Comparison of ENCODE assay signal across 9 cellular contexts in the genomic region with DNA sequence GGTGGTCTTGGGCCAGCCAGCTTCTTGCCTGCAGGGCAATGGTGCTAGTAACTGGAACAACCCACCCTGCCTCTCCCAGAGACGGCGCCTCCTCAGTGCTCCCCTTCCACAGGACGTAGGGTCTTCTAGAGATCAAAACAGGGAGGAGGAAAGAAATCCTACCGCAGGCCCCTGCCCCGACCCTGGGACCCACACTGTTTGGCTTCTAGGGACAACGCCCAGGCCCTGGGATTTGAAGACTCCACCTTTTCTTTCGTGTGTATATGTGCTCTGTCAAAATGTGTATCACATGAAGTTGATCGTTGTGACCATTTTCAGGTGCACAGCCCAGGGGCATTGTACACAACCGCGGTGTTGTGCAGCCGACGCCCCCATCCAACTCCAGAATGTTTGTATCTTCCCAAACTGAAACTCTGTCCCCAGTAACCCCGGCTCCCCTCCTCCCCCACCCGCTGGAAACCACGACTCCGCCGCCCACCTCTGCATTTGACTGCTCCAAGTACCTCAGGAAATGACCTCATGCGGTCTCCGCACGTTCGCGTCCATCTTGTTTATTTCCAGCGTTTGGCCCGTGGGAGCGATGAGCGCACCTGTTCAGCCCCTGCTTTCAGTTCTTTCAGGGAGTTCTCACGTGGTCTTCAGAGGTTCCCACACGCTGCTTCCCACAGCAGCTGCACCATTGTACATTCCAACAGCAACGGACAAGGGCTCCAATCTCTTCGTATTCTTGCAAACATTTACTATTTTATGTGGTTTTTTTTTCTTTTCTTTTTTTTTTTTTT. TPM values are rescaled to one million over a fixed set of nuclear protein-coding genes. Genes with fewer than 3 reads are reported as not detected.
A peak's percentile ranks its signal among the peaks of the same experiment; 100 is the strongest.
DNase-seq lines count a peak whose midpoint lies in the region; ATAC-seq and TF ChIP-seq lines count a peak whose summit lies in the region.
"Had no signal": no experiment of that assay in that cellular context is flagged by ENCODE, and none has a peak within 500 bp of the region (broad histone marks: within the 10 kb centered on the region; RNA-seq: fewer than 3 reads in every experiment).

No MANE protein-coding gene starts in this region.

- H3K27ac Mint-ChIP-seq in activated T-helper 2 cell treated with anti-CD3 and anti-CD28 coated beads, Interferon-gamma antibody, Interleukin-2, Interleukin-4, amounts not matched to agents 10 μg/mL and 5 μg/mL and 100 μg/mL, durations not matched to agents 14 hours and 24 hours and 36 hours: peak overlapping the region; percentile 31
- H3K27ac Mint-ChIP-seq in neural progenitor cell: no peak overlapping the region

- H4K20me1 ChIP-seq in neural progenitor cell (ENCODE audit: low read depth): peaks cover 33% of the 10 kb centered on the region

- no peak overlapping the region for H2AFZ ChIP-seq in neural progenitor cell (replicated peaks)

- peaks cover 72% of the 10 kb centered on the region for H3K27me3 Mint-ChIP-seq in activated T-helper 2 cell treated with anti-CD3 and anti-CD28 coated beads, Interferon-gamma antibody, Interleukin-2, Interleukin-4, amounts not matched to agents 10 μg/mL and 5 μg/mL and 100 μg/mL, durations not matched to agents 14 hours and 24 hours and 36 hours (ENCODE audit: low read depth)
- peaks cover 47% of the 10 kb centered on the region for H3K27me3 Mint-ChIP-seq in neural progenitor cell (ENCODE audit: insufficient read depth, low read depth)

- H3K9me3 Mint-ChIP-seq in activated T-helper 2 cell treated with anti-CD3 and anti-CD28 coated beads, Interferon-gamma antibody, Interleukin-2, Interleukin-4, amounts not matched to agents 10 μg/mL and 5 μg/mL and 100 μg/mL, durations not matched to agents 14 hours and 24 hours and 36 hours: peaks cover 19% of the 10 kb centered on the region
- peaks cover 21% of the 10 kb centered on the region for H3K9me3 Mint-ChIP-seq in neural progenitor cell

- H3K4me1 ChIP-seq in neural progenitor cell: peaks cover 21% of the 10 kb centered on the region

- H3K79me2 ChIP-seq in neural progenitor cell (ENCODE audit: low read depth): no peaks in the 10 kb centered on the region

- DNase-seq in NCI-H748 (lab: John Stamatoyannopoulos, UW; ENCODE audit: unreplicated experiment): peak; percentile 81
- DNase-seq in activated T-helper 2 cell treated with anti-CD3 and anti-CD28 coated beads, Interferon-gamma antibody, Interleukin-2, Interleukin-4, amounts not matched to agents 10 μg/mL and 5 μg/mL and 100 μg/mL, durations not matched to agents 14 hours and 24 hours and 36 hours (ENCODE audit: low spot score): peak; percentile 61
- no peak for DNase-seq in neural progenitor cell (ENCODE audit: low spot score)
- no peak for DNase-seq in midbrain (lab: John Stamatoyannopoulos, UW)
- DNase-seq in NCI-H1694 treated with DMSO at 0.1 percent for 48 hours (lab: John Stamatoyannopoulos, UW): no peak
- DNase-seq in HuH-7.5 (ENCODE audit: low spot score): no peak

- H3K4me3 ChIP-seq in neural progenitor cell: no peak overlapping the region
- H3K4me3 ChIP-seq: cardiac muscle cell had no signal

- H3K36me3 Mint-ChIP-seq in activated T-helper 2 cell treated with anti-CD3 and anti-CD28 coated beads, Interferon-gamma antibody, Interleukin-2, Interleukin-4, amounts not matched to agents 10 μg/mL and 5 μg/mL and 100 μg/mL, durations not matched to agents 14 hours and 24 hours and 36 hours (ENCODE audit: low read depth): peaks cover 17% of the 10 kb centered on the region
- peaks cover 5% of the 10 kb centered on the region for H3K36me3 Mint-ChIP-seq in neural progenitor cell

- intact Hi-C loops in activated T-helper 2 cell treated with anti-CD3 and anti-CD28 coated beads, Interferon-gamma antibody, Interleukin-2, Interleukin-4, amounts not matched to agents 10 μg/mL and 5 μg/mL and 100 μg/mL, durations not matched to agents 14 hours and 24 hours and 36 hours (cut with micrococcal nuclease): loop anchor here (1.0 to 10.0 kb wide), 4 partner anchors 38 to 535 kb away; a partner anchor contains a TSS

- no peaks in the 10 kb centered on the region for H3K36me3 ChIP-seq in neural progenitor cell
- H3K36me3 ChIP-seq: cardiac muscle cell had no signal

- H3K4me3 Mint-ChIP-seq in activated T-helper 2 cell treated with anti-CD3 and anti-CD28 coated beads, Interferon-gamma antibody, Interleukin-2, Interleukin-4, amounts not matched to agents 10 μg/mL and 5 μg/mL and 100 μg/mL, durations not matched to agents 14 hours and 24 hours and 36 hours (ENCODE audit: low read depth): peak overlapping the region; percentile 70
- peak overlapping the region; percentile 68 for H3K4me3 Mint-ChIP-seq in neural progenitor cell

- ATAC-seq in GM18868 (IDR thresholded peaks at IDR 0.05; ENCODE audit: unreplicated experiment) (peak; percentile 44), HG02885 (IDR thresholded peaks at IDR 0.05; ENCODE audit: poor library complexity, unreplicated experiment) (peak; percentile 63)

- peaks cover 30% of the 10 kb centered on the region for H3F3A ChIP-seq in neural progenitor cell (ENCODE audit: low read depth)

- H3K27ac ChIP-seq in neural progenitor cell: no peak overlapping the region
- H3K27ac ChIP-seq: cardiac muscle cell had no signal

- H3K27me3 ChIP-seq in neural progenitor cell: peaks cover 92% of the 10 kb centered on the region

- TF ChIP-seq CTCF in neural progenitor cell (IDR thresholded peaks at IDR 0.05): no peak

- peaks cover 5% of the 10 kb centered on the region for H3K9me3 ChIP-seq in neural progenitor cell (ENCODE audit: low read depth)

- no peak overlapping the region for H3K4me2 ChIP-seq in neural progenitor cell

- peaks cover 11% of the 10 kb centered on the region for H3K4me1 Mint-ChIP-seq in activated T-helper 2 cell treated with anti-CD3 and anti-CD28 coated beads, Interferon-gamma antibody, Interleukin-2, Interleukin-4, amounts not matched to agents 10 μg/mL and 5 μg/mL and 100 μg/mL, durations not matched to agents 14 hours and 24 hours and 36 hours (ENCODE audit: low read depth)
- H3K4me1 Mint-ChIP-seq in neural progenitor cell: peaks cover 23% of the 10 kb centered on the region

- no peak overlapping the region for H3K9ac ChIP-seq in neural progenitor cell

RNA-seq across cellular contexts. Expression of a gene that starts 3.4 kb away (rescaled TPM):
- total RNA-seq in activated T-helper 2 cell treated with anti-CD3 and anti-CD28 coated beads, Interferon-gamma antibody, Interleukin-2, Interleukin-4, amounts not matched to agents 10 μg/mL and 5 μg/mL and 100 μg/mL, durations not matched to agents 14 hours and 24 hours and 36 hours: not detected in 2 replicates
- 0.22 TPM in 1 of 2 replicates, not detected in the other for total RNA-seq in neural progenitor cell (ENCODE audit: low replicate concordance)
- total RNA-seq: cardiac muscle cell had no signal

RNA-seq across cellular contexts. Expression of a gene that starts 57.7 kb away (rescaled TPM):
- 20.2 and 21.4 TPM in 2 replicates for total RNA-seq in activated T-helper 2 cell treated with anti-CD3 and anti-CD28 coated beads, Interferon-gamma antibody, Interleukin-2, Interleukin-4, amounts not matched to agents 10 μg/mL and 5 μg/mL and 100 μg/mL, durations not matched to agents 14 hours and 24 hours and 36 hours
- total RNA-seq in neural progenitor cell (ENCODE audit: low replicate concordance): 0.17 and 0.74 TPM in 2 replicates

Comparison
In these comparisons a context has a peak if more than half of its experiments do, and no peak if none do; other contexts are left out.
1. DNase-seq: peak in NCI-H748 (single experiment) and activated T-helper 2 cell treated with anti-CD3 and anti-CD28 coated beads, Interferon-gamma antibody, Interleukin-2, Interleukin-4, amounts not matched to agents 10 μg/mL and 5 μg/mL and 100 μg/mL, durations not matched to agents 14 hours and 24 hours and 36 hours (single experiment); none in neural progenitor cell (single experiment), midbrain (single experiment), NCI-H1694 treated with DMSO at 0.1 percent for 48 hours (single experiment) and HuH-7.5 (single experiment).
2. RNA of a gene that starts 57.7 kb away (total RNA-seq): 20.2 to 21.4 TPM in activated T-helper 2 cell treated with anti-CD3 and anti-CD28 coated beads, Interferon-gamma antibody, Interleukin-2, Interleukin-4, amounts not matched to agents 10 μg/mL and 5 μg/mL and 100 μg/mL, durations not matched to agents 14 hours and 24 hours and 36 hours; 0.17 to 0.74 TPM in neural progenitor cell; every median in the first group is over 10 times any median in the second.